ENCODE assay signal across 8 cellular contexts in genomic region chr3:186932281-186933181, GRCh38. TPM values are rescaled to one million over a fixed set of nuclear protein-coding genes. Genes with fewer than 3 reads are reported as not detected.
DNase-seq lines count a peak whose midpoint lies in the region; ATAC-seq lines count a peak whose summit lies in the region.

No MANE protein-coding gene starts in this region.

- intact Hi-C loops in activated CD4-positive, alpha-beta T cell treated with anti-CD3 and anti-CD28 coated beads for 36 hours (cut with DNase I, micrococcal nuclease), result loop anchor here (1.0 to 5.0 kb wide), 6 partner anchors 21 to 995 kb away; partner anchors contain the start of genes DNAJB11 (in 1 of the 2) and TRA2B (in 1 of the 2)

- no peaks in the 10 kb centered on the region for H3K27me3 Mint-ChIP-seq in activated CD4-positive, alpha-beta T cell treated with anti-CD3 and anti-CD28 coated beads for 36 hours
- H3K27me3 Mint-ChIP-seq in immature natural killer cell (ENCODE audit: low read depth in 3 of 3), result peaks cover 8 to 17% (median 9%) of the 10 kb centered on the region in 3 donors
- H3K27me3 Mint-ChIP-seq in stimulated activated naive B cell treated with anti-CD40 and anti-IgM and Interleukin-4, amounts not matched to agents 10 μg/mL and 1 μg/mL and 100 μg/mL, for 72 hours, result no peaks in the 10 kb centered on the region

- no peak for DNase-seq in activated CD4-positive, alpha-beta T cell treated with anti-CD3 and anti-CD28 coated beads for 36 hours
- no peak for DNase-seq in activated CD4-positive, alpha-beta T cell treated with anti-CD3 and anti-CD28 coated beads, Interleukin-2, amount 50 U/mL, for 1 hour
- no peak for DNase-seq in activated naive CD4-positive, alpha-beta T cell treated with anti-CD3 and anti-CD28 coated beads, Interleukin-2, amount 50 U/mL, for 72 hours (ENCODE audit: low spot score in 2 of 2)
- DNase-seq in immature natural killer cell (no peak), NCI-H187 (lab: John Stamatoyannopoulos, UW) (no peak), MG63 (no peak)
- no peak for DNase-seq in stimulated activated naive B cell treated with anti-CD40 and anti-IgM and Interleukin-4, amounts not matched to agents 10 μg/mL and 1 μg/mL and 100 μg/mL, for 72 hours

- no peak overlapping the region for H3K4me3 ChIP-seq in MG63

- no peak for ATAC-seq in activated CD4-positive, alpha-beta T cell treated with anti-CD3 and anti-CD28 coated beads for 36 hours
- peak in 1 of 2 donors; percentile 13 for ATAC-seq in activated naive CD4-positive, alpha-beta T cell treated with anti-CD3 and anti-CD28 coated beads, Interleukin-2, amount 50 U/mL, for 72 hours
- ATAC-seq in stimulated activated naive B cell treated with anti-CD40 and anti-IgM and Interleukin-4, amounts not matched to agents 10 μg/mL and 1 μg/mL and 100 μg/mL, for 72 hours (replicated peaks), result no peak
- no peak for ATAC-seq in HG02571 (IDR thresholded peaks at IDR 0.05; ENCODE audit: unreplicated experiment)

- peak overlapping the region; percentile 96 for H3K27ac Mint-ChIP-seq in activated CD4-positive, alpha-beta T cell treated with anti-CD3 and anti-CD28 coated beads for 36 hours
- peak overlapping the region; percentile 77 to 85 for H3K27ac Mint-ChIP-seq in activated naive CD4-positive, alpha-beta T cell treated with anti-CD3 and anti-CD28 coated beads, Interleukin-2, amount 50 U/mL, for 72 hours
- peak overlapping the region; percentile 88 to 97 (median 96) for H3K27ac Mint-ChIP-seq in immature natural killer cell
- peak overlapping the region; percentile 94 for H3K27ac Mint-ChIP-seq in stimulated activated naive B cell treated with anti-CD40 and anti-IgM and Interleukin-4, amounts not matched to agents 10 μg/mL and 1 μg/mL and 100 μg/mL, for 72 hours

- no peaks in the 10 kb centered on the region; the same call in none of the 2 replicates for H3K9me3 ChIP-seq in MG63

- no peaks in the 10 kb centered on the region for H3K36me3 ChIP-seq in MG63

- CTCF ChIA-PET in activated CD4-positive, alpha-beta T cell treated with anti-CD3 and anti-CD28 coated beads for 36 hours (lab: Charles Lee), result interaction anchor here (0.9 to 8.2 kb wide), 16 partner anchors 8 to 234 kb away, joined by 3 to 48 read pairs (median 4); partner anchors contain the start of gene RPL39L

- peaks cover 44% of the 10 kb centered on the region for H3K4me1 Mint-ChIP-seq in activated CD4-positive, alpha-beta T cell treated with anti-CD3 and anti-CD28 coated beads for 36 hours
- H3K4me1 Mint-ChIP-seq in immature natural killer cell, result peaks cover 53 to 74% of the 10 kb centered on the region in 2 donors
- peaks cover 39 to 53% of the 10 kb centered on the region in 2 donors for H3K4me1 Mint-ChIP-seq in stimulated activated naive B cell treated with anti-CD40 and anti-IgM and Interleukin-4, amounts not matched to agents 10 μg/mL and 1 μg/mL and 100 μg/mL, for 72 hours

- peak overlapping the region; percentile 90 for H3K4me3 Mint-ChIP-seq in activated CD4-positive, alpha-beta T cell treated with anti-CD3 and anti-CD28 coated beads for 36 hours
- H3K4me3 Mint-ChIP-seq in immature natural killer cell, result peak overlapping the region; percentile 89 to 99 (median 97)
- peak overlapping the region; percentile 96 to 98 for H3K4me3 Mint-ChIP-seq in stimulated activated naive B cell treated with anti-CD40 and anti-IgM and Interleukin-4, amounts not matched to agents 10 μg/mL and 1 μg/mL and 100 μg/mL, for 72 hours

- POLR2A ChIA-PET in activated CD4-positive, alpha-beta T cell treated with anti-CD3 and anti-CD28 coated beads for 36 hours (lab: Charles Lee), result interaction anchor here (0.6 to 1.9 kb wide), 7 partner anchors 16 to 249 kb away, joined by 3 to 15 read pairs (median 3); no protein-coding TSS in a partner anchor

- H3K9me3 Mint-ChIP-seq in activated CD4-positive, alpha-beta T cell treated with anti-CD3 and anti-CD28 coated beads for 36 hours (ENCODE audit: low read depth), result no peaks in the 10 kb centered on the region
- H3K9me3 Mint-ChIP-seq in activated naive CD4-positive, alpha-beta T cell treated with anti-CD3 and anti-CD28 coated beads, Interleukin-2, amount 50 U/mL, for 72 hours, result no peaks in the 10 kb centered on the region
- H3K9me3 Mint-ChIP-seq in immature natural killer cell, result no peaks in the 10 kb centered on the region
- H3K9me3 Mint-ChIP-seq in stimulated activated naive B cell treated with anti-CD40 and anti-IgM and Interleukin-4, amounts not matched to agents 10 μg/mL and 1 μg/mL and 100 μg/mL, for 72 hours, result no peaks in the 10 kb centered on the region

- no peaks in the 10 kb centered on the region for H3K27me3 ChIP-seq in MG63

- peaks cover 42% of the 10 kb centered on the region for H3K36me3 Mint-ChIP-seq in activated CD4-positive, alpha-beta T cell treated with anti-CD3 and anti-CD28 coated beads for 36 hours (ENCODE audit: low read depth)
- H3K36me3 Mint-ChIP-seq in activated naive CD4-positive, alpha-beta T cell treated with anti-CD3 and anti-CD28 coated beads, Interleukin-2, amount 50 U/mL, for 72 hours, result peaks cover 18 to 44% of the 10 kb centered on the region in 2 donors
- peaks cover 12 to 28% (median 14%) of the 10 kb centered on the region in 3 donors for H3K36me3 Mint-ChIP-seq in immature natural killer cell
- H3K36me3 Mint-ChIP-seq in stimulated activated naive B cell treated with anti-CD40 and anti-IgM and Interleukin-4, amounts not matched to agents 10 μg/mL and 1 μg/mL and 100 μg/mL, for 72 hours, result peaks cover 13 to 24% of the 10 kb centered on the region in 2 donors

RNA-seq across cellular contexts. Expression of gene ST6GAL1, which starts 2.2 kb away (rescaled TPM):
- total RNA-seq in activated CD4-positive, alpha-beta T cell treated with anti-CD3 and anti-CD28 coated beads for 36 hours, result 100 to 1,000 TPM in 1 of 2 experiments, 10 to 100 TPM in 1; 86.6 to 111 TPM
- total RNA-seq in activated naive CD4-positive, alpha-beta T cell treated with anti-CD3 and anti-CD28 coated beads, Interleukin-2, amount 50 U/mL, for 72 hours, result 10 to 100 TPM; 32.0 to 96.6 TPM
- polyA plus RNA-seq in immature natural killer cell, result 100 to 1,000 TPM in 1 of 3 donors, 10 to 100 TPM in 2; 49.8 to 142 (median 74.4) TPM
- total RNA-seq in MG63 (2014; rRNA removed; shearing (Covaris generic); ENCODE audit: low replicate concordance), result 5.6 and 9.4 TPM in 2 replicates
